ENCODE assay signal across 17 cellular contexts in genomic region chr1:212568978-212569537, GRCh38. TPM values are rescaled to one million over a fixed set of nuclear protein-coding genes. Genes with fewer than 3 reads are reported as not detected.
"Had no signal": no experiment of that assay in that cellular context is flagged by ENCODE, and none has a peak within 500 bp of the region (broad histone marks: within the 10 kb centered on the region; RNA-seq: fewer than 3 reads in every experiment).

No MANE protein-coding gene starts in this region.

- H3K36me3 ChIP-seq: esophagus muscularis mucosa, gastrocnemius medialis, heart right ventricle, right atrium auricular region, sigmoid colon had no signal

- H3K27me3 ChIP-seq: esophagus muscularis mucosa, gastrocnemius medialis, heart right ventricle, right atrium auricular region, sigmoid colon had no signal

- H3K4me3 ChIP-seq: esophagus muscularis mucosa, gastrocnemius medialis, heart right ventricle, right atrium auricular region, sigmoid colon, skin epidermis had no signal

- H3K9me3 ChIP-seq: esophagus muscularis mucosa, gastrocnemius medialis, heart right ventricle, right atrium auricular region, sigmoid colon had no signal

- FAIRE-seq: islet of Langerhans had no signal

- H3K27ac ChIP-seq: epithelial cell of prostate, esophagus muscularis mucosa, gastrocnemius medialis, heart right ventricle, right atrium auricular region, sigmoid colon, skin epidermis had no signal

- DNase-seq: effector memory CD4-positive, alpha-beta T cell; gastrocnemius medialis; heart right ventricle; hypothalamus; kidney glomerular epithelial cell; mesendoderm; naive thymus-derived CD4-positive, alpha-beta T cell; sigmoid colon; stimulated activated CD4-positive, alpha-beta T cell treated with anti-CD3 and anti-CD28 coated beads, Interleukin-2, amount 100 ng/mL, for 24 hours; stimulated activated CD4-positive, alpha-beta T cell treated with anti-CD3 and anti-CD28 coated beads, Interleukin-4, amount 100 ng/mL, for 4 hours; stimulated activated naive CD4-positive, alpha-beta T cell treated with Interleukin-2 at 50 U/mL for 16 hours; trophoblast cell had no signal

RNA-seq across cellular contexts. Expression of gene ATF3, which starts 39.5 kb away (rescaled TPM):
- polyA plus RNA-seq: naive thymus-derived CD4-positive, alpha-beta T cell had no signal
